1 cellular context compared by ENCODE assay signal in genomic region chr15:94247789-94248638, GRCh38.
TF ChIP-seq lines count a peak whose summit lies in the region.

No MANE protein-coding gene starts in this region.

TF ChIP-seq in HepG2, 621 proteins besides CTCF, POLR2A, EP300 and RAD21 (continued from another document):
- no peak for TF ChIP-seq FOXO4 (CRISPR knock-in tag; conservative IDR thresholded peaks at IDR 0.05)
- peak; percentile 38; the same call in 1 of the 2 replicates for TF ChIP-seq NCOA2 (CRISPR knock-in tag; IDR thresholded peaks at IDR 0.05)
- TF ChIP-seq TBX2 (CRISPR knock-in tag; IDR thresholded peaks at IDR 0.05; ENCODE audit: borderline replicate concordance), result peak; percentile 36; the same call in 1 of the 2 replicates
- peak; percentile 19; the same call in 1 of the 2 replicates for TF ChIP-seq HMG20A (CRISPR knock-in tag; IDR thresholded peaks at IDR 0.05; ENCODE audit: borderline replicate concordance)
- TF ChIP-seq ZNF614 (CRISPR knock-in tag; IDR thresholded peaks at IDR 0.05; ENCODE audit: borderline replicate concordance), result no peak; the same call in 1 of the 2 replicates
- TF ChIP-seq ARNT2 (CRISPR knock-in tag; IDR thresholded peaks at IDR 0.05; ENCODE audit: low read depth), result no peak
- no peak for TF ChIP-seq NONO (IDR thresholded peaks at IDR 0.05)
- 0 out of 2 replicates have a peak, but pooled peaks have one; percentile 23 for TF ChIP-seq NONO (CRISPR knock-in tag; conservative IDR thresholded peaks at IDR 0.05)
- no peak for TF ChIP-seq FOXA1 (IDR thresholded peaks at IDR 0.05)
- peak; percentile 88 for TF ChIP-seq FOXA1 (CRISPR knock-in tag; IDR thresholded peaks at IDR 0.05)
- no peak for TF ChIP-seq ZGPAT (CRISPR knock-in tag; IDR thresholded peaks at IDR 0.05)
- peak; percentile 31; the same call in 1 of the 2 replicates for TF ChIP-seq HOMEZ (CRISPR knock-in tag; IDR thresholded peaks at IDR 0.05; ENCODE audit: low read depth)
- no peak for TF ChIP-seq ZNF709 (CRISPR knock-in tag; IDR thresholded peaks at IDR 0.05)
TF ChIP-seq in HepG2: peak in this region for 45.
